Comparison of ENCODE assay signal across 1 cellular context in genomic region chr7:101702362-101702850, GRCh38.
TF ChIP-seq lines count a peak whose summit lies in the region.

No MANE protein-coding gene starts in this region.

TF ChIP-seq in K562, 482 proteins besides CTCF, POLR2A, EP300 and RAD21:
- TF ChIP-seq ZBTB11 (CRISPR knock-in tag; IDR thresholded peaks at IDR 0.05): no peak
- TF ChIP-seq TCF7 (IDR thresholded peaks at IDR 0.05; ENCODE audit: borderline replicate concordance): no peak
- TF ChIP-seq ZNF76 (CRISPR knock-in tag; IDR thresholded peaks at IDR 0.05; ENCODE audit: borderline replicate concordance): no peak
- no peak for TF ChIP-seq RBM17 (IDR thresholded peaks at IDR 0.05; ENCODE audit: borderline replicate concordance, low read depth, low read length)
- TF ChIP-seq RCOR1 (IDR thresholded peaks at IDR 0.05; ENCODE audit: borderline replicate concordance in 1 of 2, low read depth in 2 of 2, low read length in 2 of 2): peak in 1 of 2 experiments; percentile 52; a peak in 2 of 4 replicates
- no peak for TF ChIP-seq ZNF75A (CRISPR knock-in tag; IDR thresholded peaks at IDR 0.05)
- peak; percentile 56; the same call in 1 of the 2 replicates for TF ChIP-seq ZNF3 (CRISPR knock-in tag; IDR thresholded peaks at IDR 0.05)
- TF ChIP-seq ZNF699 (CRISPR knock-in tag; IDR thresholded peaks at IDR 0.05; ENCODE audit: insufficient replicate concordance): no peak
- no peak for TF ChIP-seq ARID3B (CRISPR knock-in tag; IDR thresholded peaks at IDR 0.05; ENCODE audit: borderline replicate concordance)
- peak; percentile 33 to 72; a peak in 3 of 4 replicates for TF ChIP-seq KDM1A (IDR thresholded peaks at IDR 0.05)
- TF ChIP-seq BCOR (IDR thresholded peaks at IDR 0.05): peak; percentile 90
- no peak for TF ChIP-seq SRF (CRISPR knock-in tag; IDR thresholded peaks at IDR 0.05)
- peak; percentile 88 for TF ChIP-seq ZNF436 (CRISPR knock-in tag; IDR thresholded peaks at IDR 0.05)
- no peak for TF ChIP-seq POLR2H (tag; IDR thresholded peaks at IDR 0.05; ENCODE audit: low read depth)
- no peak for TF ChIP-seq HCFC1 (IDR thresholded peaks at IDR 0.05; ENCODE audit: low read depth, low read length)
- no peak for TF ChIP-seq ZNF778 (CRISPR knock-in tag; IDR thresholded peaks at IDR 0.05)
- TF ChIP-seq GTF2F1 (IDR thresholded peaks at IDR 0.05; ENCODE audit: low read depth, low read length): no peak
- no peak for TF ChIP-seq ZNF197 (CRISPR knock-in tag; IDR thresholded peaks at IDR 0.05; ENCODE audit: low read depth)
- no peak for TF ChIP-seq TAL1 (IDR thresholded peaks at IDR 0.05)
- peak; percentile 100 for TF ChIP-seq ZFP36 (IDR thresholded peaks at IDR 0.05; ENCODE audit: low read depth, low read length, partially characterized antibody)
- peak; percentile 73 for TF ChIP-seq RBM25 (IDR thresholded peaks at IDR 0.05; ENCODE audit: low read depth, low read length, severe bottlenecking)
- TF ChIP-seq NFE2 (IDR thresholded peaks at IDR 0.05; ENCODE audit: low read depth): no peak
- no peak for TF ChIP-seq ZBTB2 (IDR thresholded peaks at IDR 0.05)
- no peak for TF ChIP-seq SREBF1 (IDR thresholded peaks at IDR 0.05; ENCODE audit: borderline replicate concordance, low read depth, low read length)
- TF ChIP-seq SMARCA5 (IDR thresholded peaks at IDR 0.05): peak; percentile 93
- peak; percentile 65; the same call in 1 of the 2 replicates for TF ChIP-seq HDAC2 (IDR thresholded peaks at IDR 0.05)
- no peak for TF ChIP-seq SP2 (IDR thresholded peaks at IDR 0.05; ENCODE audit: extremely low read depth, low read depth, low read length, poor library complexity, severe bottlenecking)
- TF ChIP-seq KDM4B (IDR thresholded peaks at IDR 0.05; ENCODE audit: borderline replicate concordance in 2 of 2, low read depth in 1 of 2): no peak
- 0 out of 2 replicates have a peak, but pooled peaks have one; percentile 24 for TF ChIP-seq SMC3 (conservative IDR thresholded peaks at IDR 0.05; ENCODE audit: insufficient read depth, low read depth, low read length)
- no peak for TF ChIP-seq DDX20 (tag; IDR thresholded peaks at IDR 0.05; ENCODE audit: low read depth)
- TF ChIP-seq IFI16 (CRISPR knock-in tag; IDR thresholded peaks at IDR 0.05): no peak
- no peak for TF ChIP-seq MAFK (IDR thresholded peaks at IDR 0.05; ENCODE audit: low read length)
- TF ChIP-seq PTBP1 (IDR thresholded peaks at IDR 0.05; ENCODE audit: low read depth, low read length): 0 out of 2 replicates have a peak, but pooled peaks have one; percentile 57
